1 cellular context compared by ENCODE assay signal in genomic region chr14:31388687-31389413, GRCh38.
TF ChIP-seq lines count a peak whose summit lies in the region.

No MANE protein-coding gene starts in this region.

TF ChIP-seq in WTC11, 78 proteins besides CTCF, POLR2A, EP300 and RAD21 (continued from another document):
- TF ChIP-seq, protein P1, sequence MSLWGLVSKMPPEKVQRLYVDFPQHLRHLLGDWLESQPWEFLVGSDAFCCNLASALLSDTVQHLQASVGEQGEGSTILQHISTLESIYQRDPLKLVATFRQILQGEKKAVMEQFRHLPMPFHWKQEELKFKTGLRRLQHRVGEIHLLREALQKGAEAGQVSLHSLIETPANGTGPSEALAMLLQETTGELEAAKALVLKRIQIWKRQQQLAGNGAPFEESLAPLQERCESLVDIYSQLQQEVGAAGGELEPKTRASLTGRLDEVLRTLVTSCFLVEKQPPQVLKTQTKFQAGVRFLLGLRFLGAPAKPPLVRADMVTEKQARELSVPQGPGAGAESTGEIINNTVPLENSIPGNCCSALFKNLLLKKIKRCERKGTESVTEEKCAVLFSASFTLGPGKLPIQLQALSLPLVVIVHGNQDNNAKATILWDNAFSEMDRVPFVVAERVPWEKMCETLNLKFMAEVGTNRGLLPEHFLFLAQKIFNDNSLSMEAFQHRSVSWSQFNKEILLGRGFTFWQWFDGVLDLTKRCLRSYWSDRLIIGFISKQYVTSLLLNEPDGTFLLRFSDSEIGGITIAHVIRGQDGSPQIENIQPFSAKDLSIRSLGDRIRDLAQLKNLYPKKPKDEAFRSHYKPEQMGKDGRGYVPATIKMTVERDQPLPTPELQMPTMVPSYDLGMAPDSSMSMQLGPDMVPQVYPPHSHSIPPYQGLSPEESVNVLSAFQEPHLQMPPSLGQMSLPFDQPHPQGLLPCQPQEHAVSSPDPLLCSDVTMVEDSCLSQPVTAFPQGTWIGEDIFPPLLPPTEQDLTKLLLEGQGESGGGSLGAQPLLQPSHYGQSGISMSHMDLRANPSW (CRISPR knock-in tag; conservative IDR thresholded peaks at IDR 0.05; ENCODE audit: low read depth): no peak
- TF ChIP-seq PRRX2 (CRISPR knock-in tag; IDR thresholded peaks at IDR 0.05): no peak
- TF ChIP-seq JAZF1 (CRISPR knock-in tag; IDR thresholded peaks at IDR 0.05): no peak
- no peak for TF ChIP-seq HMGXB4 (CRISPR knock-in tag; IDR thresholded peaks at IDR 0.05)
- TF ChIP-seq RORB (CRISPR knock-in tag; IDR thresholded peaks at IDR 0.05): no peak
- TF ChIP-seq ZNF232 (CRISPR knock-in tag; IDR thresholded peaks at IDR 0.05): no peak
- no peak for TF ChIP-seq TP53 (CRISPR knock-in tag; IDR thresholded peaks at IDR 0.05)
- no peak for TF ChIP-seq TEAD4 (CRISPR knock-in tag; IDR thresholded peaks at IDR 0.05)
- TF ChIP-seq ETV6 (CRISPR knock-in tag; IDR thresholded peaks at IDR 0.05): no peak
- TF ChIP-seq, protein P2, sequence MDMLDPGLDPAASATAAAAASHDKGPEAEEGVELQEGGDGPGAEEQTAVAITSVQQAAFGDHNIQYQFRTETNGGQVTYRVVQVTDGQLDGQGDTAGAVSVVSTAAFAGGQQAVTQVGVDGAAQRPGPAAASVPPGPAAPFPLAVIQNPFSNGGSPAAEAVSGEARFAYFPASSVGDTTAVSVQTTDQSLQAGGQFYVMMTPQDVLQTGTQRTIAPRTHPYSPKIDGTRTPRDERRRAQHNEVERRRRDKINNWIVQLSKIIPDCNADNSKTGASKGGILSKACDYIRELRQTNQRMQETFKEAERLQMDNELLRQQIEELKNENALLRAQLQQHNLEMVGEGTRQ (CRISPR knock-in tag; IDR thresholded peaks at IDR 0.05): no peak
- no peak for TF ChIP-seq JUN (CRISPR knock-in tag; IDR thresholded peaks at IDR 0.05)
- TF ChIP-seq HMGA2 (CRISPR knock-in tag; IDR thresholded peaks at IDR 0.05): no peak
- TF ChIP-seq, protein P3, sequence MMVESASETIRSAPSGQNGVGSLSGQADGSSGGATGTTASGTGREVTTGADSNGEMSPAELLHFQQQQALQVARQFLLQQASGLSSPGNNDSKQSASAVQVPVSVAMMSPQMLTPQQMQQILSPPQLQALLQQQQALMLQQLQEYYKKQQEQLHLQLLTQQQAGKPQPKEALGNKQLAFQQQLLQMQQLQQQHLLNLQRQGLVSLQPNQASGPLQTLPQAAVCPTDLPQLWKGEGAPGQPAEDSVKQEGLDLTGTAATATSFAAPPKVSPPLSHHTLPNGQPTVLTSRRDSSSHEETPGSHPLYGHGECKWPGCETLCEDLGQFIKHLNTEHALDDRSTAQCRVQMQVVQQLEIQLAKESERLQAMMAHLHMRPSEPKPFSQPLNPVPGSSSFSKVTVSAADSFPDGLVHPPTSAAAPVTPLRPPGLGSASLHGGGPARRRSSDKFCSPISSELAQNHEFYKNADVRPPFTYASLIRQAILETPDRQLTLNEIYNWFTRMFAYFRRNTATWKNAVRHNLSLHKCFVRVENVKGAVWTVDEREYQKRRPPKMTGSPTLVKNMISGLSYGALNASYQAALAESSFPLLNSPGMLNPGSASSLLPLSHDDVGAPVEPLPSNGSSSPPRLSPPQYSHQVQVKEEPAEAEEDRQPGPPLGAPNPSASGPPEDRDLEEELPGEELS (CRISPR knock-in tag; IDR thresholded peaks at IDR 0.05): no peak
- no peak for TF ChIP-seq EMX1 (CRISPR knock-in tag; IDR thresholded peaks at IDR 0.05)
- no peak for TF ChIP-seq GTF2I (CRISPR knock-in tag; conservative IDR thresholded peaks at IDR 0.05)
- TF ChIP-seq, protein P4, sequence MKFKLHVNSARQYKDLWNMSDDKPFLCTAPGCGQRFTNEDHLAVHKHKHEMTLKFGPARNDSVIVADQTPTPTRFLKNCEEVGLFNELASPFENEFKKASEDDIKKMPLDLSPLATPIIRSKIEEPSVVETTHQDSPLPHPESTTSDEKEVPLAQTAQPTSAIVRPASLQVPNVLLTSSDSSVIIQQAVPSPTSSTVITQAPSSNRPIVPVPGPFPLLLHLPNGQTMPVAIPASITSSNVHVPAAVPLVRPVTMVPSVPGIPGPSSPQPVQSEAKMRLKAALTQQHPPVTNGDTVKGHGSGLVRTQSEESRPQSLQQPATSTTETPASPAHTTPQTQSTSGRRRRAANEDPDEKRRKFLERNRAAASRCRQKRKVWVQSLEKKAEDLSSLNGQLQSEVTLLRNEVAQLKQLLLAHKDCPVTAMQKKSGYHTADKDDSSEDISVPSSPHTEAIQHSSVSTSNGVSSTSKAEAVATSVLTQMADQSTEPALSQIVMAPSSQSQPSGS (CRISPR knock-in tag; IDR thresholded peaks at IDR 0.05; ENCODE audit: borderline replicate concordance, low read depth): no peak
- no peak for TF ChIP-seq TEAD1 (CRISPR knock-in tag; IDR thresholded peaks at IDR 0.05)
- TF ChIP-seq, protein P5, sequence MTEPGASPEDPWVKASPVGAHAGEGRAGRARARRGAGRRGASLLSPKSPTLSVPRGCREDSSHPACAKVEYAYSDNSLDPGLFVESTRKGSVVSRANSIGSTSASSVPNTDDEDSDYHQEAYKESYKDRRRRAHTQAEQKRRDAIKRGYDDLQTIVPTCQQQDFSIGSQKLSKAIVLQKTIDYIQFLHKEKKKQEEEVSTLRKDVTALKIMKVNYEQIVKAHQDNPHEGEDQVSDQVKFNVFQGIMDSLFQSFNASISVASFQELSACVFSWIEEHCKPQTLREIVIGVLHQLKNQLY (CRISPR knock-in tag; IDR thresholded peaks at IDR 0.05): no peak
